ENCODE assay signal across 8 cellular contexts in the genomic region with DNA sequence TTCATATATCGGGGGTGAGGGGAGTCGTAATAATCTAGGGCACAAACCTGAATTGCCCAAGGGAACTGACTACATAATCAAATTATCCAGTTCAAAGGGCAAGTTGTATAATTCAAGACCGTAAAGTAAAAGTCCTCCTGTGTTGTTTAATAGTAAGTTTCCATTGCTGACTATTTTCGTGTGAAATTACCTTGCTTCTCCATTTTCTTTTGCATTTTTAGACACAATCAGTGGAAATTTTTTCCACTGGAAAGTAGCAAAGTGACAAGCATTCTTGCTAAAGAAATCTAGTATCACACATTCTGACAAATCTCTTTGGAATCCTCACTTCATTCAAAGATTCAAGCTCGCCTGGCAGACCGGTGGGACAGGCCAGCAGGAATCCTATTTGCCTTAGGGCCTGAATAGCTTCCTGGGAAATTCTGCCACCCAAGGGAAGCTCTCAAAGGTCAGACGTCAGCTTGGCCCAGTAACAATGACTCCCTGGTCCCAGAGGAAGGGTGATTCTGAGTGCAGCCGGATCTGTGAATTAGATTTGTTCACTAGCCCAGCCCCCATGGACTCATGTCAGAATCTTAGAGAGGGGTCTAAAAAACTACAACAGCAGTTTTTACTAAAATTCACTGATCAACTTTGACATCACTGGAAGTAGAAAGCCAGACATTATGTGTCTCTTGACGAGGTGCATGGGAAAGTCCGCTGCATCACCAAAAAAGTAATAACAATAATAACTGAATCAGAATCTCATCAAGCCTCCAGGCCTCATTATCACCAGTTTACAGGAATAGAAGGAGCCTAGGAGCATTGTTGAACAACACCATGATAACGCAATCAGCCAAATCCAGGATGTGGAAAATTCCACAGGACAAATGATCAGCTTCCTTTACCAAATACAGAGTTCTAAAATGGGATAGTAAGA.
DNase-seq lines count a peak whose midpoint lies in the region; FAIRE-seq and TF ChIP-seq lines count a peak whose summit lies in the region.

No MANE protein-coding gene starts in this region.

- no peak overlapping the region for H2AFZ ChIP-seq in H1 (ENCODE audit: low read length)

- no peaks in the 10 kb centered on the region for H3K4me1 Mint-ChIP-seq in activated T-helper 2 cell treated with anti-CD3 and anti-CD28 coated beads, Interferon-gamma antibody, Interleukin-2, Interleukin-4, amounts not matched to agents 10 μg/mL and 5 μg/mL and 100 μg/mL, durations not matched to agents 14 hours and 24 hours and 36 hours (ENCODE audit: low read depth)

- peak overlapping the region; percentile 68; the same call in 1 of the 2 replicates for H2BK5ac ChIP-seq in H1 (ENCODE audit: low read depth, low read length)

- H3K9ac ChIP-seq in H1 (replicated peaks in 1 of 4; ENCODE audit: extremely low read depth in 1 of 4, low read depth in 3 of 4, low read length in 3 of 4) = no peak overlapping the region

- no peaks in the 10 kb centered on the region for H3K36me3 ChIP-seq in A673 (ENCODE audit: insufficient read depth, low read length, poor library complexity, severe bottlenecking)
- H3K36me3 ChIP-seq in H1 (ENCODE audit: control insufficient read depth in 2 of 4, insufficient read depth in 4 of 4, low read length in 3 of 4) = no peaks in the 10 kb centered on the region

- no peak for TF ChIP-seq EP300 in H1 (IDR thresholded peaks at IDR 0.05; ENCODE audit: borderline replicate concordance in 1 of 2, low read depth in 2 of 2, low read length in 2 of 2)

- no peak overlapping the region for H3K4ac ChIP-seq in H1 (replicated peaks; ENCODE audit: insufficient read length, low read depth, low read length)

- H4K91ac ChIP-seq in H1 (replicated peaks; ENCODE audit: insufficient read length, low read length) = peak overlapping the region; percentile 66

- peak; percentile 14 to 39; a peak in 2 of 4 replicates for TF ChIP-seq RAD21 in H1 (IDR thresholded peaks at IDR 0.05 in 1 of 2, conservative IDR thresholded peaks at IDR 0.05 in 1 of 2; ENCODE audit: low read depth in 2 of 2, low read length in 2 of 2)

- H2BK120ac ChIP-seq in H1 (replicated peaks; ENCODE audit: low read depth, low read length) = peak overlapping the region; percentile 91

- no peaks in the 10 kb centered on the region for H3K79me2 ChIP-seq in H1 (ENCODE audit: control insufficient read depth in 1 of 2, insufficient read depth in 2 of 2, low read length in 2 of 2)

- H3K9me3 ChIP-seq in A673 (ENCODE audit: low read depth, low read length, poor library complexity, severe bottlenecking) (no peaks in the 10 kb centered on the region), H1 (ENCODE audit: insufficient read depth in 2 of 2, low read depth in 1 of 2, low read length in 1 of 2) (no peaks in the 10 kb centered on the region)

- no peaks in the 10 kb centered on the region for H3K9me3 Mint-ChIP-seq in activated T-helper 2 cell treated with anti-CD3 and anti-CD28 coated beads, Interferon-gamma antibody, Interleukin-2, Interleukin-4, amounts not matched to agents 10 μg/mL and 5 μg/mL and 100 μg/mL, durations not matched to agents 14 hours and 24 hours and 36 hours

- TF ChIP-seq POLR2A in H1 (IDR thresholded peaks at IDR 0.05; ENCODE audit: control extremely low read depth in 1 of 2, low read depth in 2 of 2, low read length in 2 of 2) = no peak

- peak overlapping the region; percentile 9 to 28; a peak in 1 of 4 replicates for H3K4me2 ChIP-seq in H1 (ENCODE audit: insufficient read depth in 1 of 2, low read depth in 2 of 2, low read length in 2 of 2)

- H4K5ac ChIP-seq in H1 (ENCODE audit: insufficient read length, low read depth, low read length) = peak overlapping the region; percentile 76

- no peak overlapping the region for H3K56ac ChIP-seq in H1 (replicated peaks; ENCODE audit: insufficient read length, low read depth, low read length)

- H3K4me3 Mint-ChIP-seq in activated T-helper 2 cell treated with anti-CD3 and anti-CD28 coated beads, Interferon-gamma antibody, Interleukin-2, Interleukin-4, amounts not matched to agents 10 μg/mL and 5 μg/mL and 100 μg/mL, durations not matched to agents 14 hours and 24 hours and 36 hours (ENCODE audit: low read depth) = no peak overlapping the region

- no peak overlapping the region for H3K23ac ChIP-seq in H1 (ENCODE audit: insufficient read length)

- no peaks in the 10 kb centered on the region for H3K79me1 ChIP-seq in H1 (ENCODE audit: low read depth, low read length)

- DNase-seq in A673 (ENCODE audit: low spot score) (peak; percentile 77), LNCaP clone FGC (ENCODE audit: low read depth) (peak; percentile 37), H1 (ENCODE audit: low read depth in 1 of 2, low spot score in 2 of 2) (peak; percentile 50 to 84), medulla oblongata (ENCODE audit: extremely low spot score) (peak; percentile 11), germinal center (ENCODE audit: low spot score) (no peak), DMS79 treated with DMSO at 0.1 percent for 48 hours (lab: John Stamatoyannopoulos, UW) (no peak), NCI-H1092 (lab: John Stamatoyannopoulos, UW) (no peak)
- no peak for DNase-seq in activated T-helper 2 cell treated with anti-CD3 and anti-CD28 coated beads, Interferon-gamma antibody, Interleukin-2, Interleukin-4, amounts not matched to agents 10 μg/mL and 5 μg/mL and 100 μg/mL, durations not matched to agents 14 hours and 24 hours and 36 hours (ENCODE audit: low spot score)

- POLR2A ChIA-PET in A673 (lab: Charles Lee; ENCODE audit: low non-redundant PET) = interaction anchor here (0.7 kb wide), 1 partner anchor 52 kb away, joined by 6 read pairs; no protein-coding TSS in a partner anchor
- POLR2A ChIA-PET in H1 (lab: Charles Lee; ENCODE audit: partially characterized antibody) = interaction anchor here (1.7 kb wide), 1 partner anchor 57 kb away, joined by 3 read pairs; no protein-coding TSS in a partner anchor

- no peak overlapping the region for H3K27ac Mint-ChIP-seq in activated T-helper 2 cell treated with anti-CD3 and anti-CD28 coated beads, Interferon-gamma antibody, Interleukin-2, Interleukin-4, amounts not matched to agents 10 μg/mL and 5 μg/mL and 100 μg/mL, durations not matched to agents 14 hours and 24 hours and 36 hours

- CTCF ChIA-PET in A673 (lab: Charles Lee) (no interaction called here), H1 (lab: Charles Lee; ENCODE audit: partially characterized antibody) (interaction anchor here (0.7 to 0.8 kb wide), 2 partner anchors 9 to 18 kb away, joined by 3 read pairs; no protein-coding TSS in a partner anchor)

- TF ChIP-seq CTCF in A673 (conservative IDR thresholded peaks at IDR 0.05; ENCODE audit: low read depth, low read length) (no peak), LNCaP clone FGC (IDR thresholded peaks at IDR 0.05; ENCODE audit: control insufficient read depth, extremely low read depth, insufficient read depth) (no peak), H1 (IDR thresholded peaks at IDR 0.05; ENCODE audit: control extremely low read depth in 1 of 3, insufficient read depth in 1 of 3, low read depth in 1 of 3, low read length in 3 of 3) (no peak)

- no peaks in the 10 kb centered on the region for H3K36me3 Mint-ChIP-seq in activated T-helper 2 cell treated with anti-CD3 and anti-CD28 coated beads, Interferon-gamma antibody, Interleukin-2, Interleukin-4, amounts not matched to agents 10 μg/mL and 5 μg/mL and 100 μg/mL, durations not matched to agents 14 hours and 24 hours and 36 hours (ENCODE audit: low read depth)

- no peak overlapping the region for H2AK5ac ChIP-seq in H1 (ENCODE audit: low read depth, low read length)

- WGBS in H1 (ENCODE audit: extremely low coverage in 1 of 2, insufficient coverage in 1 of 2, insufficient read length in 1 of 2, insufficient replicate concordance in 2 of 2, low coverage in 1 of 2, low lambda C conversion rate in 2 of 2, missing lambda C conversion rate in 1 of 2), 2 experiments = 47% methylated on average over 11 of the region's 11 CpGs; no CpG with 5 or more reads in 1 of the 2 experiments

- H3K23me2 ChIP-seq in H1 (ENCODE audit: low read depth, low read length) = no peaks in the 10 kb centered on the region; the same call in 1 of the 2 replicates

- BruUV-seq in A673 (replicated peaks; lab: Mats Ljungman, UMichigan) = no TSS peak

- no peak overlapping the region for H2BK12ac ChIP-seq in H1 (ENCODE audit: low read depth, low read length)

- H3K14ac ChIP-seq in H1 (ENCODE audit: insufficient read length) = no peak overlapping the region

- intact Hi-C loops in A673 (cut with micrococcal nuclease; ENCODE audit: unreplicated experiment) = no loop called here
- intact Hi-C loops in activated T-helper 2 cell treated with anti-CD3 and anti-CD28 coated beads, Interferon-gamma antibody, Interleukin-2, Interleukin-4, amounts not matched to agents 10 μg/mL and 5 μg/mL and 100 μg/mL, durations not matched to agents 14 hours and 24 hours and 36 hours (cut with micrococcal nuclease) = no loop called here

- H3K18ac ChIP-seq in H1 (ENCODE audit: extremely low read depth, low read length) = peak overlapping the region; percentile 79; the same call in 1 of the 2 replicates

- H2BK15ac ChIP-seq in H1 (ENCODE audit: low read length) = peak overlapping the region; percentile 20; the same call in 1 of the 2 replicates

- FAIRE-seq in H1 (lab: Jason Lieb, UNC) = peak; percentile 63

- no peaks in the 10 kb centered on the region for H4K20me1 ChIP-seq in H1 (replicated peaks in 1 of 2; ENCODE audit: control insufficient read depth in 1 of 2, insufficient read depth in 2 of 2, low read length in 2 of 2)

- no peak overlapping the region for H4K8ac ChIP-seq in H1 (ENCODE audit: extremely low read depth, insufficient read depth, low read length)

- H3K27me3 ChIP-seq in A673 (replicated peaks; ENCODE audit: insufficient read depth, low read depth, low read length, poor library complexity) = no peaks in the 10 kb centered on the region
- no peaks in the 10 kb centered on the region for H3K27me3 ChIP-seq in H1 (replicated peaks in 1 of 4; ENCODE audit: control insufficient read depth in 3 of 4, extremely low read depth in 1 of 4, insufficient read depth in 3 of 4, low read length in 3 of 4)

- H3K27me3 Mint-ChIP-seq in activated T-helper 2 cell treated with anti-CD3 and anti-CD28 coated beads, Interferon-gamma antibody, Interleukin-2, Interleukin-4, amounts not matched to agents 10 μg/mL and 5 μg/mL and 100 μg/mL, durations not matched to agents 14 hours and 24 hours and 36 hours (ENCODE audit: low read depth) = no peaks in the 10 kb centered on the region

- H3K4me3 ChIP-seq in A673 (ENCODE audit: low read depth, low read length, poor library complexity, severe bottlenecking) (no peak overlapping the region), LNCaP clone FGC (ENCODE audit: low read depth, low read length) (no peak overlapping the region), H1 (ENCODE audit: extremely low read depth in 1 of 4, insufficient read depth in 2 of 4, low read depth in 3 of 4, low read length in 4 of 4) (no peak overlapping the region; a peak in 2 of 8 replicates)

- H2BK20ac ChIP-seq in H1 (ENCODE audit: low read length) = peak overlapping the region; percentile 93

- H3K27ac ChIP-seq in A673 (ENCODE audit: low read depth, low read length, poor library complexity, severe bottlenecking) (peak overlapping the region; percentile 78), H1 (ENCODE audit: low read depth, low read length) (peak overlapping the region; percentile 43; the same call in 1 of the 2 replicates)

- H3K4me1 ChIP-seq in A673 (ENCODE audit: insufficient read depth, low read length, poor library complexity, severe bottlenecking) (peaks cover 30% of the 10 kb centered on the region), H1 (replicated peaks in 1 of 4; ENCODE audit: control insufficient read depth in 3 of 4, insufficient read depth in 4 of 4, low read length in 3 of 4) (peaks cover 3 to 13% (median 6%) of the 10 kb centered on the region in 4 experiments; a peak in 4 of 7 replicates)

Comparison
In these comparisons a context has a peak if more than half of its experiments do, and no peak if none do; other contexts are left out.
1. DNase-seq: peak in A673 (single experiment), LNCaP clone FGC (single experiment), H1 (2 of 2) and medulla oblongata (single experiment); none in germinal center (single experiment), DMS79 treated with DMSO at 0.1 percent for 48 hours (single experiment), activated T-helper 2 cell treated with anti-CD3 and anti-CD28 coated beads, Interferon-gamma antibody, Interleukin-2, Interleukin-4, amounts not matched to agents 10 μg/mL and 5 μg/mL and 100 μg/mL, durations not matched to agents 14 hours and 24 hours and 36 hours (single experiment) and NCI-H1092 (single experiment).